ENCODE assay signal across 10 cellular contexts in genomic region chr14:22614240-22614799, GRCh38. TPM values are rescaled to one million over a fixed set of nuclear protein-coding genes. Genes with fewer than 3 reads are reported as not detected.
DNase-seq lines count a peak whose midpoint lies in the region; ATAC-seq, FAIRE-seq and TF ChIP-seq lines count a peak whose summit lies in the region.
"Had no signal": no experiment of that assay in that cellular context is flagged by ENCODE, and none has a peak within 500 bp of the region (broad histone marks: within the 10 kb centered on the region; RNA-seq: fewer than 3 reads in every experiment).

No MANE protein-coding gene starts in this region.

- peaks cover 5% of the 10 kb centered on the region for H3K4me1 ChIP-seq in GM12878 (ENCODE audit: control insufficient read depth, insufficient read depth, low read length)
- peaks cover 0 to 8% (median 0%) of the 10 kb centered on the region in 4 donors for H3K4me1 ChIP-seq in right lobe of liver
- H3K4me1 ChIP-seq in transverse colon = peaks cover 0 to 12% (median 4%) of the 10 kb centered on the region in 4 donors

- TF ChIP-seq CTCF in AG04450 (IDR thresholded peaks at IDR 0.05; ENCODE audit: low read depth, low read length) (no peak), GM12878 (IDR thresholded peaks at IDR 0.05 in 2 of 3, conservative IDR thresholded peaks at IDR 0.05 in 1 of 3; ENCODE audit: control insufficient read depth in 2 of 3, extremely low read depth in 1 of 3, insufficient read depth in 1 of 3, low read depth in 3 of 3, low read length in 3 of 3) (no peak), right lobe of liver (IDR thresholded peaks at IDR 0.05) (no peak), transverse colon (IDR thresholded peaks at IDR 0.05) (no peak)

- intact Hi-C loops in GM12878 (cut with micrococcal nuclease; ENCODE audit: unreplicated experiment) (no loop called here), right lobe of liver (cut with DNase I) (no loop called here), transverse colon (cut with DNase I; ENCODE audit: low total_unique reads) (no loop called here)

- CTCF ChIA-PET in AG04450 (lab: Charles Lee) = interaction anchor here (1.2 kb wide), 2 partner anchors 58 to 259 kb away, joined by 3 read pairs; no protein-coding TSS in a partner anchor
- CTCF ChIA-PET in GM12878 (lab: Yijun Ruan, JAX) = interaction anchor here (1.3 kb wide), 1 partner anchor 392 kb away, joined by 3 read pairs; no protein-coding TSS in a partner anchor

- H3K36me3 ChIP-seq in GM12878 (ENCODE audit: control insufficient read depth in 2 of 2, insufficient read depth in 2 of 2, low read length in 1 of 2) (peaks cover 0 to 7% of the 10 kb centered on the region in 2 experiments; a peak in 2 of 4 replicates), right lobe of liver (peaks cover 0 to 28% (median 14%) of the 10 kb centered on the region in 4 donors), transverse colon (peaks cover 0 to 21% (median 6%) of the 10 kb centered on the region in 4 donors)

- SMC1A ChIA-PET in GM12878 (lab: Charles Lee; ENCODE audit: uncharacterized antibody, unreplicated experiment) = no interaction called here

- FAIRE-seq in GM12878 (lab: Jason Lieb, UNC) = no peak

- no peak for TF ChIP-seq POLR2A in GM12878 (IDR thresholded peaks at IDR 0.05; ENCODE audit: low read depth, low read length)
- TF ChIP-seq POLR2A in right lobe of liver (IDR thresholded peaks at IDR 0.05) = no peak
- TF ChIP-seq POLR2A in transverse colon (IDR thresholded peaks at IDR 0.05) = no peak

- WGBS in GM12878 (ENCODE audit: insufficient coverage, insufficient replicate concordance, low lambda C conversion rate, missing lambda C conversion rate) = 23% methylated on average over 6 of the region's 6 CpGs
- WGBS in right lobe of liver (ENCODE audit: insufficient coverage, low coverage, low lambda C conversion rate, missing lambda C conversion rate) = 22% methylated on average over 4 of the region's 6 CpGs
- 40 to 43% methylated on average over 2 to 6 of the region's 6 CpGs for WGBS in transverse colon (ENCODE audit: low coverage in 1 of 2), 2 donors

- H4K20me1 ChIP-seq in GM12878 (ENCODE audit: control insufficient read depth, insufficient read depth) = no peaks in the 10 kb centered on the region

- ATAC-seq in GM12878 (peak; percentile 41; the same call in 2 of the 3 replicates), right lobe of liver (peak; percentile 59 to 91 (median 81)), GM21423 (IDR thresholded peaks at IDR 0.05; ENCODE audit: unreplicated experiment) (no peak)

- no peaks in the 10 kb centered on the region for H3K27me3 ChIP-seq in AG04450 (ENCODE audit: control insufficient read depth, insufficient read depth, low read length)
- no peaks in the 10 kb centered on the region for H3K27me3 ChIP-seq in GM12878 (replicated peaks in 1 of 2; ENCODE audit: control insufficient read depth in 2 of 2, insufficient read depth in 2 of 2, low read length in 1 of 2)
- H3K27me3 ChIP-seq in right lobe of liver = no peaks in the 10 kb centered on the region
- H3K27me3 ChIP-seq in transverse colon = no peaks in the 10 kb centered on the region

- TF ChIP-seq RAD21 in GM12878 (IDR thresholded peaks at IDR 0.05; ENCODE audit: insufficient read depth, low read depth, low read length) = no peak

- in situ Hi-C loops in GM12878 (cut with MboI) = no loop called here
- in situ Hi-C loops in transverse colon (cut with MboI; ENCODE audit: low pct_ligation_motif_present in 1 of 4, low pct_unique_long_range_greater_than_20kb in 1 of 4, low sequenced_read_pairs in 3 of 4) = no loop called here

- H3K4me2 ChIP-seq in GM12878 (ENCODE audit: control insufficient read depth, insufficient read depth) = no peak overlapping the region

- no peak overlapping the region for H2AFZ ChIP-seq in GM12878 (ENCODE audit: control insufficient read depth, low read depth, low read length)

- H3K4me3 ChIP-seq in AG04450 (ENCODE audit: low read depth, low read length) = no peak overlapping the region
- no peak overlapping the region for H3K4me3 ChIP-seq in GM12878
- no peak overlapping the region for H3K4me3 ChIP-seq in right lobe of liver
- no peak overlapping the region for H3K4me3 ChIP-seq in transverse colon

- H3K9ac ChIP-seq in GM12878 (ENCODE audit: control insufficient read depth, insufficient read depth, low read length) = no peak overlapping the region

- TF ChIP-seq EP300 in GM12878 (IDR thresholded peaks at IDR 0.05; ENCODE audit: borderline replicate concordance in 1 of 2, control insufficient read depth in 1 of 2, low read depth in 2 of 2, low read length in 2 of 2) (no peak), transverse colon (IDR thresholded peaks at IDR 0.05; ENCODE audit: low read depth) (no peak)

- RAD21 ChIA-PET in GM12878 (lab: Charles Lee; ENCODE audit: unreplicated experiment) = no interaction called here

- no TSS peak for BruUV-seq in GM12878 (replicated peaks; lab: Mats Ljungman, UMichigan)

- no peaks in the 10 kb centered on the region for H3K9me3 ChIP-seq in AG04450 (ENCODE audit: control insufficient read depth, insufficient read depth, low read length)
- no peaks in the 10 kb centered on the region; the same call in 2 of the 3 replicates for H3K9me3 ChIP-seq in GM12878 (replicated peaks; ENCODE audit: control insufficient read depth, insufficient read depth, low read length)
- H3K9me3 ChIP-seq in right lobe of liver = no peaks in the 10 kb centered on the region
- no peaks in the 10 kb centered on the region for H3K9me3 ChIP-seq in transverse colon

- H3K27ac ChIP-seq in AG04450 (ENCODE audit: low read depth, low read length) = peak overlapping the region; percentile 82
- no peak overlapping the region for H3K27ac ChIP-seq in GM12878 (ENCODE audit: control insufficient read depth, insufficient read depth)
- H3K27ac ChIP-seq in right lobe of liver = no peak overlapping the region
- peak overlapping the region in 1 of 4 donors; percentile 48 for H3K27ac ChIP-seq in transverse colon

- DNase-seq in AG04450 (ENCODE audit: low read depth, low spot score) = peak; percentile 84
- peak; percentile 96 for DNase-seq in HT1080 (ENCODE audit: low read depth)
- DNase-seq in GM12878 (ENCODE audit: low read depth, low spot score) = no peak
- DNase-seq in right lobe of liver = no peak
- DNase-seq in transverse colon = no peak
- no peak for DNase-seq in superior temporal gyrus (ENCODE audit: extremely low spot score)
- no peak for DNase-seq in germinal center (ENCODE audit: low spot score)

- POLR2A ChIA-PET in AG04450 (lab: Yijun Ruan, JAX) = interaction anchor here (0.7 kb wide), 1 partner anchor 294 kb away, joined by 9 read pairs; no protein-coding TSS in a partner anchor
- POLR2A ChIA-PET in GM12878 (lab: Charles Lee) = interaction anchor here (0.6 kb wide), 1 partner anchor 24 kb away, joined by 5 read pairs; no protein-coding TSS in a partner anchor

- no peaks in the 10 kb centered on the region for H3K79me2 ChIP-seq in GM12878 (ENCODE audit: control insufficient read depth, insufficient read depth, low read length)

RNA-seq across cellular contexts. Expression of gene ABHD4, which starts 16.2 kb away (rescaled TPM):
- polyA plus RNA-seq in AG04450 (2011; rRNA removed) (42.1 and 49.4 TPM in 2 replicates), GM12878 (2011; rRNA removed) (17.4 and 28.7 TPM in 2 replicates), GM12878 (2014; fragmentation: Illumina TruSeq; extraction: Trizol) (10.6 and 12.9 TPM in 2 replicates), GM12878 (2014; fragmentation: Nextera tagmentation; extraction: Ambion mirVana) (1 to 10 TPM; 7.7 to 7.9 TPM), GM12878 (2014; rRNA removed) (10.5 and 11.5 TPM in 2 replicates), GM12878 (2016; fragmentation: Nextera tagmentation; extraction: Ambion mirVana) (10 to 100 TPM; 12.6 to 14.3 TPM)
- polyA minus RNA-seq in AG04450 (2011; rRNA and poly(A)+ RNA removed) = 39.7 and 44.9 TPM in 2 replicates
- total RNA-seq in HT1080 (2014; rRNA removed; shearing (Covaris generic)) = 3.5 and 6.9 TPM in 2 replicates
- 10.7 and 11.9 TPM in 2 replicates for polyA plus RNA-seq in HT1080 (2015; cell fraction: cytosol; rRNA removed)
- 12.8 and 14.3 TPM in 2 replicates for polyA plus RNA-seq in HT1080 (2015; cell fraction: nucleus; rRNA removed)
- 21.4 and 23.0 TPM in 2 replicates for total RNA-seq in GM12878 (2013; cell fraction: nucleolus; rRNA removed)
- total RNA-seq in GM12878 (2014; rRNA removed) (4.7 and 5.6 TPM in 2 replicates), GM12878 (2014; rRNA removed; fragmentation: Illumina TruSeq; extraction: Trizol) (4.7 and 5.4 TPM in 2 replicates), GM12878 (2021) (10.2 and 15.1 TPM in 2 replicates), right lobe of liver (10 to 100 TPM; 12.7 to 38.1 (median 18.5) TPM), transverse colon (10 to 100 TPM; 17.5 to 41.1 (median 23.1) TPM)
- 10.5 TPM for polyA plus RNA-seq in GM12878 (2011; ENCODE audit: low read depth)
- polyA plus RNA-seq in GM12878 (2011; cell fraction: cytosol; rRNA removed) = 33.7 and 34.0 TPM in 2 replicates
- 19.1 and 31.7 TPM in 2 replicates for polyA plus RNA-seq in GM12878 (2011; cell fraction: nucleus; rRNA removed)
- 10.8 and 15.4 TPM in 2 replicates for polyA plus RNA-seq in GM12878 (2012)
- polyA minus RNA-seq in GM12878 (2011; rRNA and poly(A)+ RNA removed) = 25.3 and 34.6 TPM in 2 replicates
- 6.5 and 7.5 TPM in 2 replicates for polyA minus RNA-seq in GM12878 (2011; cell fraction: cytosol; rRNA and poly(A)+ RNA removed)
- 11.6 and 12.0 TPM in 2 replicates for polyA minus RNA-seq in GM12878 (2011; cell fraction: nucleus; rRNA and poly(A)+ RNA removed)

RNA-seq across cellular contexts. Expression of gene DAD1, which starts 25.3 kb away (rescaled TPM):
- polyA plus RNA-seq in AG04450 (2011; rRNA removed) = 420 and 467 TPM in 2 replicates
- 143 and 159 TPM in 2 replicates for polyA minus RNA-seq in AG04450 (2011; rRNA and poly(A)+ RNA removed)
- total RNA-seq in HT1080 (2014; rRNA removed; shearing (Covaris generic)) = 280 and 308 TPM in 2 replicates
- 275 and 317 TPM in 2 replicates for polyA plus RNA-seq in HT1080 (2015; cell fraction: cytosol; rRNA removed)
- polyA plus RNA-seq in HT1080 (2015; cell fraction: nucleus; rRNA removed) = 148 and 176 TPM in 2 replicates
- 77.8 and 78.3 TPM in 2 replicates for total RNA-seq in GM12878 (2013; cell fraction: nucleolus; rRNA removed)
- total RNA-seq in GM12878 (2014; rRNA removed) = 248 and 269 TPM in 2 replicates
- total RNA-seq in GM12878 (2014; rRNA removed; fragmentation: Illumina TruSeq; extraction: Trizol) = 210 and 218 TPM in 2 replicates
- total RNA-seq in GM12878 (2021) = 161 and 169 TPM in 2 replicates
- 154 TPM for polyA plus RNA-seq in GM12878 (2011; ENCODE audit: low read depth)
- polyA plus RNA-seq in GM12878 (2011; rRNA removed) = 302 and 306 TPM in 2 replicates
- 434 and 580 TPM in 2 replicates for polyA plus RNA-seq in GM12878 (2011; cell fraction: cytosol; rRNA removed)
- polyA plus RNA-seq in GM12878 (2011; cell fraction: nucleus; rRNA removed) = 112 and 139 TPM in 2 replicates
- 237 and 253 TPM in 2 replicates for polyA plus RNA-seq in GM12878 (2012)
- 306 and 315 TPM in 2 replicates for polyA plus RNA-seq in GM12878 (2014; fragmentation: Illumina TruSeq; extraction: Trizol)
- polyA plus RNA-seq in GM12878 (2014; fragmentation: Nextera tagmentation; extraction: Ambion mirVana) = 100 to 1,000 TPM; 711 to 920 TPM
- 294 and 324 TPM in 2 replicates for polyA plus RNA-seq in GM12878 (2014; rRNA removed)
- 100 to 1,000 TPM; 604 to 609 TPM for polyA plus RNA-seq in GM12878 (2016; fragmentation: Nextera tagmentation; extraction: Ambion mirVana)
- 104 and 162 TPM in 2 replicates for polyA minus RNA-seq in GM12878 (2011; rRNA and poly(A)+ RNA removed)
- 33.4 and 47.1 TPM in 2 replicates for polyA minus RNA-seq in GM12878 (2011; cell fraction: cytosol; rRNA and poly(A)+ RNA removed)
- 42.2 and 59.7 TPM in 2 replicates for polyA minus RNA-seq in GM12878 (2011; cell fraction: nucleus; rRNA and poly(A)+ RNA removed)
- 100 to 1,000 TPM; 107 to 249 (median 133) TPM for total RNA-seq in right lobe of liver
- 100 to 1,000 TPM in 3 of 4 donors, 10 to 100 TPM in 1; 31.4 to 154 (median 141) TPM for total RNA-seq in transverse colon

RNA-seq across cellular contexts. Expression of gene OR6J1, which starts 29.8 kb away (rescaled TPM):
- not detected in 2 replicates for polyA plus RNA-seq in AG04450 (2011; rRNA removed)
- polyA minus RNA-seq in AG04450 (2011; rRNA and poly(A)+ RNA removed) = not detected in 2 replicates
- not detected in 2 replicates for total RNA-seq in HT1080 (2014; rRNA removed; shearing (Covaris generic))
- not detected in 2 replicates for polyA plus RNA-seq in HT1080 (2015; cell fraction: cytosol; rRNA removed)
- polyA plus RNA-seq in HT1080 (2015; cell fraction: nucleus; rRNA removed) = not detected in 2 replicates
- 0.10 TPM in 1 of 2 replicates, not detected in the other for total RNA-seq in GM12878 (2013; cell fraction: nucleolus; rRNA removed)
- total RNA-seq in GM12878 (2014; rRNA removed) = not detected in 2 replicates
- not detected in 2 replicates for total RNA-seq in GM12878 (2014; rRNA removed; fragmentation: Illumina TruSeq; extraction: Trizol)
- total RNA-seq in GM12878 (2021) = not detected in 2 replicates
- not detected for polyA plus RNA-seq in GM12878 (2011; ENCODE audit: low read depth)
- not detected in 2 replicates for polyA plus RNA-seq in GM12878 (2011; rRNA removed)
- polyA plus RNA-seq in GM12878 (2011; cell fraction: cytosol; rRNA removed) = not detected in 2 replicates
- 0.03 TPM in 1 of 2 replicates, not detected in the other for polyA plus RNA-seq in GM12878 (2011; cell fraction: nucleus; rRNA removed)
- polyA plus RNA-seq in GM12878 (2012) = not detected in 2 replicates
- not detected in 2 replicates for polyA plus RNA-seq in GM12878 (2014; fragmentation: Illumina TruSeq; extraction: Trizol)
- polyA plus RNA-seq in GM12878 (2014; fragmentation: Nextera tagmentation; extraction: Ambion mirVana) = not detected
- not detected in 2 replicates for polyA plus RNA-seq in GM12878 (2014; rRNA removed)
- polyA plus RNA-seq in GM12878 (2016; fragmentation: Nextera tagmentation; extraction: Ambion mirVana) = not detected
- 0.10 TPM in 1 of 2 replicates, not detected in the other for polyA minus RNA-seq in GM12878 (2011; rRNA and poly(A)+ RNA removed)
- not detected in 2 replicates for polyA minus RNA-seq in GM12878 (2011; cell fraction: cytosol; rRNA and poly(A)+ RNA removed)
- polyA minus RNA-seq in GM12878 (2011; cell fraction: nucleus; rRNA and poly(A)+ RNA removed) = not detected in 2 replicates
- not detected for total RNA-seq in right lobe of liver
- not detected for total RNA-seq in transverse colon
- total RNA-seq: mononuclear cell; T-helper 1 cell treated with Interleukin-12 subunit alpha and Interleukin-12 subunit beta and Interleukin-4 antibody, amounts not matched to agents 30 ng/mL and 1 ng/mL, for 36 hours had no signal

Comparison
In these comparisons a context has a peak if more than half of its experiments do, and no peak if none do; other contexts are left out.
1. DNase-seq: peak in AG04450 (single experiment) and HT1080 (single experiment); none in GM12878 (single experiment), right lobe of liver (0 of 3), transverse colon (single experiment), superior temporal gyrus (single experiment) and germinal center (single experiment).